In the genomic region with DNA sequence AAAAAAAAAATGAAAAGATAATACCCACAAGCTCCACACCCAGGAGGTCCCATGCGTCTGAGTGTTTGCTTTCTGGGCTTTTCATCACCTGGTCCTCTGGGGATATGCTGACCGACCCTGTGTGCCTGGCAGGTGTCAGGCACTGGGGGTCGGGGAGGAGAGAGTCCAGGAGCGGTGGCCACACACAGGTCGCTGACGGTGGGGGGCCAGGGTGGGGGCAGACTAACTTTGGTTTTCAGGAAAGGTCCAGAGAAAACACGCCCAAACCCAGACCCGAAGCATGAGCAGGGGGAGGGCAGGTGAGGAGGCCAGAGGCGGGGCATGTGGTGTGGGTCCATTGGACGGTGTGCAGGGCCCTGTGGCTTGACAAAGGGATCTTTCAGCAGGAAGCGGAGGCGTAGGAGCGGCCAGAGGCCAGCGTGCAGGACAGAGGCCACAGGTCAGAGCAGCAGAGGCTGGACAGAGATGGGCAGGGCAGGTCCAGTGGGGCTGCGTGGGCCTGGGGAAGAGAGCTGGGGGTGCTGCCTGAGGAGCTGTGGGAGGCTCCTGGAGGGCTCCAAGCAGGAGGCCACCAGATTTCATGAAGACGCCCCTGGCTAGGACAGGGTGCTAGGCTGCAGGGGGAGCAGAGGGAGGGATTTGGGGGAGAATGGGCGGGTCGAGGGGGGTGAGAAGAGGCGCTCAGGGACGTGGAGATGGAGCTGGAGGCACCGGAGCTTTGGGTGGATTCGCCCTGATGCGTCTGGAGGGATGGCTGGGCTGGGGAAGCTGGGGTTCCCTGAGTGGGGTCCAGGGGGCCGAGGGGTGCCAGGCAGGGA, we compare ENCODE assay signal across 1 cellular context.
TF ChIP-seq lines count a peak whose summit lies in the region.

No MANE protein-coding gene starts in this region.

TF ChIP-seq in A549, 52 proteins besides CTCF, POLR2A, EP300 and RAD21 (continued from another document):
- TF ChIP-seq CBX2 (IDR thresholded peaks at IDR 0.05; ENCODE audit: borderline replicate concordance, low read depth): no peak
- TF ChIP-seq HES2 (IDR thresholded peaks at IDR 0.05): no peak
